Comparison of ENCODE assay signal across 37 cellular contexts in genomic region chr4:16758816-16759215, GRCh38.
"Had no signal": no experiment of that assay in that cellular context is flagged by ENCODE, and none has a peak within 500 bp of the region (broad histone marks: within the 10 kb centered on the region; RNA-seq: fewer than 3 reads in every experiment).

No MANE protein-coding gene starts in this region.

- H3K27ac Mint-ChIP-seq: activated naive CD4-positive, alpha-beta T cell treated with anti-CD3 and anti-CD28 coated beads for 36 hours; activated naive CD4-positive, alpha-beta T cell treated with anti-CD3 and anti-CD28 coated beads, Interleukin-2, amount 10 ng/mL, durations not matched to agents 7 days and 5 days; activated naive CD4-positive, alpha-beta T cell treated with anti-CD3 and anti-CD28 coated beads, Interleukin-2, amount 50 U/mL, for 24 hours; activated naive CD4-positive, alpha-beta T cell treated with anti-CD3 and anti-CD28 coated beads, Interleukin-2, amount 50 U/mL, for 72 hours; activated naive CD8-positive, alpha-beta T cell; activated naive CD8-positive, alpha-beta T cell treated with anti-CD3 and anti-CD28 coated beads for 36 hours; activated naive CD8-positive, alpha-beta T cell treated with anti-CD3 and anti-CD28 coated beads, Interleukin-2, amount 10 ng/mL, durations not matched to agents 7 days and 5 days; activated naive CD8-positive, alpha-beta T cell treated with anti-CD3 and anti-CD28 coated beads, Interleukin-2, amount 50 U/mL, for 24 hours; activated T-cell treated with anti-CD3 and anti-CD28 coated beads, Interleukin-2, amount 50 U/mL, for 24 hours; activated T-cell treated with anti-CD3 and anti-CD28 coated beads, Interleukin-2, amount 50 U/mL, for 72 hours; activated T-helper 1 cell treated with anti-CD3 and anti-CD28 coated beads, Interleukin-12 subunit alpha, Interleukin-12 subunit beta, Interleukin-2, Interleukin-4 antibody, amounts not matched to agents 30 ng/mL and 10 ng/mL and 1 ng/mL, durations not matched to agents 14 hours and 24 hours and 36 hours; activated T-helper 17 cell treated with anti-CD3 and anti-CD28 coated beads, Interleukin-2, amount 50 U/mL, for 72 hours; activated T-helper 2 cell treated with anti-CD3 and anti-CD28 coated beads, Interferon-gamma antibody, Interleukin-2, Interleukin-4, amounts not matched to agents 10 μg/mL and 5 μg/mL and 100 μg/mL, durations not matched to agents 14 hours and 24 hours and 36 hours had no signal

- H3K36me3 Mint-ChIP-seq: activated naive CD4-positive, alpha-beta T cell treated with anti-CD3 and anti-CD28 coated beads, Interleukin-2, amount 10 ng/mL, durations not matched to agents 7 days and 5 days; activated naive CD4-positive, alpha-beta T cell treated with anti-CD3 and anti-CD28 coated beads, Interleukin-2, amount 50 U/mL, for 24 hours; activated naive CD4-positive, alpha-beta T cell treated with anti-CD3 and anti-CD28 coated beads, Interleukin-2, amount 50 U/mL, for 72 hours; activated naive CD8-positive, alpha-beta T cell; activated naive CD8-positive, alpha-beta T cell treated with anti-CD3 and anti-CD28 coated beads for 36 hours; activated naive CD8-positive, alpha-beta T cell treated with anti-CD3 and anti-CD28 coated beads, Interleukin-2, amount 10 ng/mL, durations not matched to agents 7 days and 5 days had no signal

- H3K27ac ChIP-seq: adrenal gland, ascending aorta, body of pancreas, brain microvascular endothelial cell, breast epithelium, cardiac muscle cell had no signal

- H3K27me3 ChIP-seq: adrenal gland, ascending aorta, body of pancreas, brain microvascular endothelial cell, breast epithelium, cardiac muscle cell had no signal

- DNase-seq: activated effector memory CD4-positive, alpha-beta T cell treated with anti-CD3 and anti-CD28 coated beads, Interleukin-2, amount 50 U/mL, for 16 hours; activated effector memory CD4-positive, alpha-beta T cell treated with Interleukin-2 at 50 U/mL for 16 hours; activated gamma-delta T cell; activated gamma-delta T cell treated with Interleukin-2 at 50 U/mL for 16 hours; activated naive CD4-positive, alpha-beta T cell; activated naive CD4-positive, alpha-beta T cell treated with anti-CD3 and anti-CD28 coated beads for 36 hours; activated naive CD4-positive, alpha-beta T cell treated with anti-CD3 and anti-CD28 coated beads, Interleukin-2, amount 10 ng/mL, durations not matched to agents 7 days and 5 days; activated naive CD4-positive, alpha-beta T cell treated with anti-CD3 and anti-CD28 coated beads, Interleukin-2, amount 50 U/mL, for 16 hours; activated naive CD4-positive, alpha-beta T cell treated with Interleukin-2 at 50 U/mL for 16 hours; activated naive CD8-positive, alpha-beta T cell treated with anti-CD3 and anti-CD28 coated beads for 36 hours; activated naive CD8-positive, alpha-beta T cell treated with anti-CD3 and anti-CD28 coated beads, Interleukin-2, amount 10 ng/mL, durations not matched to agents 7 days and 5 days; activated naive CD8-positive, alpha-beta T cell treated with anti-CD3 and anti-CD28 coated beads, Interleukin-2, amount 50 U/mL, for 24 hours; activated T-cell treated with anti-CD3 and anti-CD28 coated beads for 4 hours; activated T-cell treated with anti-CD3 and anti-CD28 coated beads, Interleukin-2, amount 50 U/mL, for 24 hours; activated T-cell treated with anti-CD3 and anti-CD28 coated beads, Interleukin-2, amount 50 U/mL, for 4 hours; activated T-cell treated with anti-CD3 and anti-CD28 coated beads, Interleukin-2, amount 50 U/mL, for 48 hours; activated T-cell treated with anti-CD3 and anti-CD28 coated beads, Interleukin-2, amount 50 U/mL, for 72 hours; adrenal gland; amniotic stem cell; amygdala; anterior cingulate cortex; aorta; body of pancreas; brain microvascular endothelial cell; central memory CD4-positive, alpha-beta T cell; cerebellar nuclear complex had no signal

- H3K4me1 ChIP-seq: adrenal gland, body of pancreas, breast epithelium had no signal

- H3K27me3 Mint-ChIP-seq: activated naive CD4-positive, alpha-beta T cell treated with anti-CD3 and anti-CD28 coated beads, Interleukin-2, amount 10 ng/mL, durations not matched to agents 7 days and 5 days; activated naive CD8-positive, alpha-beta T cell; activated naive CD8-positive, alpha-beta T cell treated with anti-CD3 and anti-CD28 coated beads for 36 hours; activated naive CD8-positive, alpha-beta T cell treated with anti-CD3 and anti-CD28 coated beads, Interleukin-2, amount 10 ng/mL, durations not matched to agents 7 days and 5 days; activated naive CD8-positive, alpha-beta T cell treated with anti-CD3 and anti-CD28 coated beads, Interleukin-2, amount 50 U/mL, for 24 hours; activated T-helper 17 cell treated with anti-CD3 and anti-CD28 coated beads, Interleukin-2, amount 50 U/mL, for 72 hours; brain; central memory CD8-positive, alpha-beta T cell had no signal

- H3K4me3 ChIP-seq: adrenal gland, ascending aorta, body of pancreas, breast epithelium, cardiac muscle cell had no signal

- H3K36me3 ChIP-seq: adrenal gland, ascending aorta, brain microvascular endothelial cell, breast epithelium, cardiac muscle cell had no signal

- H3K4me1 Mint-ChIP-seq: activated naive CD4-positive, alpha-beta T cell treated with anti-CD3 and anti-CD28 coated beads, Interleukin-2, amount 10 ng/mL, durations not matched to agents 7 days and 5 days; activated naive CD4-positive, alpha-beta T cell treated with anti-CD3 and anti-CD28 coated beads, Interleukin-2, amount 50 U/mL, for 24 hours; activated naive CD8-positive, alpha-beta T cell treated with anti-CD3 and anti-CD28 coated beads for 36 hours; activated naive CD8-positive, alpha-beta T cell treated with anti-CD3 and anti-CD28 coated beads, Interleukin-2, amount 10 ng/mL, durations not matched to agents 7 days and 5 days; activated naive CD8-positive, alpha-beta T cell treated with anti-CD3 and anti-CD28 coated beads, Interleukin-2, amount 50 U/mL, for 24 hours; activated T-helper 17 cell treated with anti-CD3 and anti-CD28 coated beads, Interleukin-2, amount 50 U/mL, for 72 hours; central memory CD8-positive, alpha-beta T cell had no signal

- H3K4me3 Mint-ChIP-seq: activated naive CD4-positive, alpha-beta T cell treated with anti-CD3 and anti-CD28 coated beads for 36 hours; activated naive CD4-positive, alpha-beta T cell treated with anti-CD3 and anti-CD28 coated beads, Interleukin-2, amount 10 ng/mL, durations not matched to agents 7 days and 5 days; activated naive CD4-positive, alpha-beta T cell treated with anti-CD3 and anti-CD28 coated beads, Interleukin-2, amount 50 U/mL, for 24 hours; activated naive CD8-positive, alpha-beta T cell; activated naive CD8-positive, alpha-beta T cell treated with anti-CD3 and anti-CD28 coated beads for 36 hours; activated naive CD8-positive, alpha-beta T cell treated with anti-CD3 and anti-CD28 coated beads, Interleukin-2, amount 10 ng/mL, durations not matched to agents 7 days and 5 days; activated naive CD8-positive, alpha-beta T cell treated with anti-CD3 and anti-CD28 coated beads, Interleukin-2, amount 50 U/mL, for 24 hours; activated T-cell treated with anti-CD3 and anti-CD28 coated beads, Interleukin-2, amount 50 U/mL, for 24 hours; activated T-cell treated with anti-CD3 and anti-CD28 coated beads, Interleukin-2, amount 50 U/mL, for 4 hours; activated T-cell treated with anti-CD3 and anti-CD28 coated beads, Interleukin-2, amount 50 U/mL, for 72 hours; activated T-helper 1 cell treated with anti-CD3 and anti-CD28 coated beads, Interleukin-12 subunit alpha, Interleukin-12 subunit beta, Interleukin-2, Interleukin-4 antibody, amounts not matched to agents 30 ng/mL and 10 ng/mL and 1 ng/mL, durations not matched to agents 14 hours and 24 hours and 36 hours; activated T-helper 17 cell treated with anti-CD3 and anti-CD28 coated beads, Interleukin-2, amount 50 U/mL, for 72 hours; brain; central memory CD8-positive, alpha-beta T cell had no signal

- ATAC-seq: activated naive CD4-positive, alpha-beta T cell treated with anti-CD3 and anti-CD28 coated beads, Interleukin-2, amount 50 U/mL, for 72 hours; activated naive CD8-positive, alpha-beta T cell treated with anti-CD3 and anti-CD28 coated beads, Interleukin-2, amount 50 U/mL, for 24 hours; activated T-cell treated with anti-CD3 and anti-CD28 coated beads, Interleukin-2, amount 50 U/mL, for 4 hours; activated T-cell treated with anti-CD3 and anti-CD28 coated beads, Interleukin-2, amount 50 U/mL, for 72 hours; activated T-helper 17 cell treated with anti-CD3 and anti-CD28 coated beads, Interleukin-2, amount 50 U/mL, for 72 hours; body of pancreas had no signal

- H3K9me3 Mint-ChIP-seq: activated naive CD4-positive, alpha-beta T cell treated with anti-CD3 and anti-CD28 coated beads for 36 hours; activated naive CD4-positive, alpha-beta T cell treated with anti-CD3 and anti-CD28 coated beads, Interleukin-2, amount 10 ng/mL, durations not matched to agents 7 days and 5 days; activated naive CD4-positive, alpha-beta T cell treated with anti-CD3 and anti-CD28 coated beads, Interleukin-2, amount 50 U/mL, for 24 hours; activated naive CD4-positive, alpha-beta T cell treated with anti-CD3 and anti-CD28 coated beads, Interleukin-2, amount 50 U/mL, for 72 hours; activated naive CD8-positive, alpha-beta T cell treated with anti-CD3 and anti-CD28 coated beads for 36 hours; activated naive CD8-positive, alpha-beta T cell treated with anti-CD3 and anti-CD28 coated beads, Interleukin-2, amount 10 ng/mL, durations not matched to agents 7 days and 5 days; activated naive CD8-positive, alpha-beta T cell treated with anti-CD3 and anti-CD28 coated beads, Interleukin-2, amount 50 U/mL, for 24 hours; activated T-cell treated with anti-CD3 and anti-CD28 coated beads, Interleukin-2, amount 50 U/mL, for 24 hours; activated T-cell treated with anti-CD3 and anti-CD28 coated beads, Interleukin-2, amount 50 U/mL, for 4 hours; activated T-cell treated with anti-CD3 and anti-CD28 coated beads, Interleukin-2, amount 50 U/mL, for 72 hours; activated T-helper 1 cell treated with anti-CD3 and anti-CD28 coated beads, Interleukin-12 subunit alpha, Interleukin-12 subunit beta, Interleukin-2, Interleukin-4 antibody, amounts not matched to agents 30 ng/mL and 10 ng/mL and 1 ng/mL, durations not matched to agents 14 hours and 24 hours and 36 hours; activated T-helper 17 cell treated with anti-CD3 and anti-CD28 coated beads, Interleukin-2, amount 50 U/mL, for 72 hours; activated T-helper 2 cell treated with anti-CD3 and anti-CD28 coated beads, Interferon-gamma antibody, Interleukin-2, Interleukin-4, amounts not matched to agents 10 μg/mL and 5 μg/mL and 100 μg/mL, durations not matched to agents 14 hours and 24 hours and 36 hours; brain; central memory CD8-positive, alpha-beta T cell had no signal

- H3K9me3 ChIP-seq: adrenal gland, ascending aorta, body of pancreas, breast epithelium had no signal
